ENCODE assay signal across 13 cellular contexts in genomic region chr10:21927601-21928000, GRCh38.
A peak's percentile ranks its signal among the peaks of the same experiment; 100 is the strongest.
DNase-seq lines count a peak whose midpoint lies in the region; ATAC-seq, FAIRE-seq and TF ChIP-seq lines count a peak whose summit lies in the region.
"Had no signal": no experiment of that assay in that cellular context is flagged by ENCODE, and none has a peak within 500 bp of the region (broad histone marks: within the 10 kb centered on the region; RNA-seq: fewer than 3 reads in every experiment).

No MANE protein-coding gene starts in this region.

- no peak overlapping the region for H3K27ac ChIP-seq in left ventricle myocardium inferior (replicated peaks)

- H3K27ac Mint-ChIP-seq in WTC11 = peak overlapping the region; percentile 10; the same call in 1 of the 2 replicates
- H3K27ac Mint-ChIP-seq in stimulated activated memory B cell treated with anti-CD40 and anti-IgM and Interleukin-4, amounts not matched to agents 10 μg/mL and 1 μg/mL and 100 μg/mL, for 72 hours = no peak overlapping the region
- H3K27ac Mint-ChIP-seq: CD8-positive, alpha-beta memory T cell; T-cell had no signal

- H3K9me3 Mint-ChIP-seq in WTC11 = no peaks in the 10 kb centered on the region
- no peaks in the 10 kb centered on the region for H3K9me3 Mint-ChIP-seq in stimulated activated memory B cell treated with anti-CD40 and anti-IgM and Interleukin-4, amounts not matched to agents 10 μg/mL and 1 μg/mL and 100 μg/mL, for 72 hours
- H3K9me3 Mint-ChIP-seq: CD8-positive, alpha-beta memory T cell; T-cell had no signal

- H3K27me3 Mint-ChIP-seq in WTC11 (ENCODE audit: low read depth) = no peaks in the 10 kb centered on the region
- no peaks in the 10 kb centered on the region for H3K27me3 Mint-ChIP-seq in stimulated activated memory B cell treated with anti-CD40 and anti-IgM and Interleukin-4, amounts not matched to agents 10 μg/mL and 1 μg/mL and 100 μg/mL, for 72 hours
- H3K27me3 Mint-ChIP-seq: CD8-positive, alpha-beta memory T cell; T-cell had no signal

- POLR2A ChIA-PET in WTC11 (lab: Charles Lee) = no interaction called here

- H3K4me1 Mint-ChIP-seq in WTC11 = peaks cover 25% of the 10 kb centered on the region
- no peaks in the 10 kb centered on the region for H3K4me1 Mint-ChIP-seq in stimulated activated memory B cell treated with anti-CD40 and anti-IgM and Interleukin-4, amounts not matched to agents 10 μg/mL and 1 μg/mL and 100 μg/mL, for 72 hours

- H3K4me3 Mint-ChIP-seq in WTC11 = no peak overlapping the region
- H3K4me3 Mint-ChIP-seq in stimulated activated memory B cell treated with anti-CD40 and anti-IgM and Interleukin-4, amounts not matched to agents 10 μg/mL and 1 μg/mL and 100 μg/mL, for 72 hours = no peak overlapping the region
- H3K4me3 Mint-ChIP-seq: CD8-positive, alpha-beta memory T cell; T-cell had no signal

- TF ChIP-seq CTCF in WTC11 (IDR thresholded peaks at IDR 0.05) = no peak
- TF ChIP-seq CTCF in fibroblast of villous mesenchyme (IDR thresholded peaks at IDR 0.05; ENCODE audit: insufficient read depth, low read depth, low read length) = no peak
- TF ChIP-seq CTCF in retinal pigment epithelial cell (conservative IDR thresholded peaks at IDR 0.05; ENCODE audit: low read depth, low read length) = no peak
- TF ChIP-seq CTCF in left ventricle myocardium inferior (IDR thresholded peaks at IDR 0.05; ENCODE audit: borderline replicate concordance) = no peak

- no peak overlapping the region for H3K4me3 ChIP-seq in fibroblast of villous mesenchyme (ENCODE audit: low read depth, low read length)
- H3K4me3 ChIP-seq in retinal pigment epithelial cell (ENCODE audit: low read length) = peak overlapping the region; percentile 51
- H3K4me3 ChIP-seq in left ventricle myocardium inferior = no peak overlapping the region

- TF ChIP-seq POLR2A in H54 (IDR thresholded peaks at IDR 0.05; ENCODE audit: low read depth, low read length) = no peak

- peak; percentile 27 for FAIRE-seq in H54 (lab: Jason Lieb, UNC)
- FAIRE-seq: endometrium had no signal

- peaks cover 48% of the 10 kb centered on the region for H3K4me1 ChIP-seq in left ventricle myocardium inferior

- no peak for ATAC-seq in WTC11
- no peak for ATAC-seq in GM19455 (IDR thresholded peaks at IDR 0.05; ENCODE audit: unreplicated experiment)
- ATAC-seq in stimulated activated memory B cell treated with anti-CD40 and anti-IgM and Interleukin-4, amounts not matched to agents 10 μg/mL and 1 μg/mL and 100 μg/mL, for 72 hours = no peak
- ATAC-seq: T-cell had no signal

- DNase-seq in H54 (ENCODE audit: insufficient read length, low spot score) = no peak
- DNase-seq in WTC11 (ENCODE audit: low spot score) = no peak
- peak; percentile 66 for DNase-seq in fibroblast of villous mesenchyme (ENCODE audit: low read depth)
- peak; percentile 73 for DNase-seq in retinal pigment epithelial cell (ENCODE audit: low read depth)
- DNase-seq in left ventricle myocardium inferior = no peak
- DNase-seq in NCI-H146 treated with DMSO at 0.1 percent for 48 hours (lab: John Stamatoyannopoulos, UW; ENCODE audit: unreplicated experiment) = no peak
- DNase-seq: activated CD4-positive, alpha-beta T cell treated with anti-CD3 and anti-CD28 coated beads for 48 hours; anterior cingulate cortex; CD8-positive, alpha-beta memory T cell; T-cell had no signal

- intact Hi-C loops in left ventricle myocardium inferior (cut with micrococcal nuclease) = no loop called here

- no peaks in the 10 kb centered on the region for H3K36me3 ChIP-seq in left ventricle myocardium inferior

- no peaks in the 10 kb centered on the region for H3K27me3 ChIP-seq in left ventricle myocardium inferior (ENCODE audit: low read depth)

- CTCF ChIA-PET in WTC11 (lab: Charles Lee) = no interaction called here

- H3K9me3 ChIP-seq in left ventricle myocardium inferior (replicated peaks) = no peaks in the 10 kb centered on the region

- H3K36me3 Mint-ChIP-seq in WTC11 = no peaks in the 10 kb centered on the region
- H3K36me3 Mint-ChIP-seq in stimulated activated memory B cell treated with anti-CD40 and anti-IgM and Interleukin-4, amounts not matched to agents 10 μg/mL and 1 μg/mL and 100 μg/mL, for 72 hours = no peaks in the 10 kb centered on the region

TF ChIP-seq in WTC11, 78 proteins besides CTCF, POLR2A, EP300 and RAD21 (continues in another document):
- no peak for TF ChIP-seq NR3C1 (CRISPR knock-in tag; conservative IDR thresholded peaks at IDR 0.05; ENCODE audit: low read depth)
- no peak for TF ChIP-seq GTF2I (CRISPR knock-in tag; conservative IDR thresholded peaks at IDR 0.05)
- TF ChIP-seq ZNF219 (CRISPR knock-in tag; IDR thresholded peaks at IDR 0.05; ENCODE audit: borderline replicate concordance) = no peak
- TF ChIP-seq ZNF263 (CRISPR knock-in tag; IDR thresholded peaks at IDR 0.05; ENCODE audit: low read depth) = no peak
- no peak for TF ChIP-seq ARID4B (CRISPR knock-in tag; IDR thresholded peaks at IDR 0.05; ENCODE audit: borderline replicate concordance)
- no peak for TF ChIP-seq TCF7 (CRISPR knock-in tag; IDR thresholded peaks at IDR 0.05; ENCODE audit: low read depth)
- no peak for TF ChIP-seq ATF3 (CRISPR knock-in tag; conservative IDR thresholded peaks at IDR 0.05)
- TF ChIP-seq, protein P1, sequence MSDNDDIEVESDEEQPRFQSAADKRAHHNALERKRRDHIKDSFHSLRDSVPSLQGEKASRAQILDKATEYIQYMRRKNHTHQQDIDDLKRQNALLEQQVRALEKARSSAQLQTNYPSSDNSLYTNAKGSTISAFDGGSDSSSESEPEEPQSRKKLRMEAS (CRISPR knock-in tag; IDR thresholded peaks at IDR 0.05) = no peak
- TF ChIP-seq, protein P2, sequence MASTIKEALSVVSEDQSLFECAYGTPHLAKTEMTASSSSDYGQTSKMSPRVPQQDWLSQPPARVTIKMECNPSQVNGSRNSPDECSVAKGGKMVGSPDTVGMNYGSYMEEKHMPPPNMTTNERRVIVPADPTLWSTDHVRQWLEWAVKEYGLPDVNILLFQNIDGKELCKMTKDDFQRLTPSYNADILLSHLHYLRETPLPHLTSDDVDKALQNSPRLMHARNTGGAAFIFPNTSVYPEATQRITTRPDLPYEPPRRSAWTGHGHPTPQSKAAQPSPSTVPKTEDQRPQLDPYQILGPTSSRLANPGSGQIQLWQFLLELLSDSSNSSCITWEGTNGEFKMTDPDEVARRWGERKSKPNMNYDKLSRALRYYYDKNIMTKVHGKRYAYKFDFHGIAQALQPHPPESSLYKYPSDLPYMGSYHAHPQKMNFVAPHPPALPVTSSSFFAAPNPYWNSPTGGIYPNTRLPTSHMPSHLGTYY (CRISPR knock-in tag; IDR thresholded peaks at IDR 0.05) = no peak
- no peak for TF ChIP-seq ZMAT4 (CRISPR knock-in tag; IDR thresholded peaks at IDR 0.05)
- TF ChIP-seq ZNF138 (CRISPR knock-in tag; conservative IDR thresholded peaks at IDR 0.05) = no peak
- no peak for TF ChIP-seq ESRRA (CRISPR knock-in tag; IDR thresholded peaks at IDR 0.05; ENCODE audit: borderline replicate concordance)
- TF ChIP-seq PREB (CRISPR knock-in tag; IDR thresholded peaks at IDR 0.05; ENCODE audit: borderline replicate concordance) = no peak

Comparison
In these comparisons a context has a peak if more than half of its experiments do, and no peak if none do; other contexts are left out.
1. DNase-seq: peak in fibroblast of villous mesenchyme (single experiment) and retinal pigment epithelial cell (single experiment); none in H54 (single experiment), WTC11 (single experiment), left ventricle myocardium inferior (single experiment) and NCI-H146 treated with DMSO at 0.1 percent for 48 hours (single experiment).